8 cellular contexts compared by ENCODE assay signal in the genomic region with DNA sequence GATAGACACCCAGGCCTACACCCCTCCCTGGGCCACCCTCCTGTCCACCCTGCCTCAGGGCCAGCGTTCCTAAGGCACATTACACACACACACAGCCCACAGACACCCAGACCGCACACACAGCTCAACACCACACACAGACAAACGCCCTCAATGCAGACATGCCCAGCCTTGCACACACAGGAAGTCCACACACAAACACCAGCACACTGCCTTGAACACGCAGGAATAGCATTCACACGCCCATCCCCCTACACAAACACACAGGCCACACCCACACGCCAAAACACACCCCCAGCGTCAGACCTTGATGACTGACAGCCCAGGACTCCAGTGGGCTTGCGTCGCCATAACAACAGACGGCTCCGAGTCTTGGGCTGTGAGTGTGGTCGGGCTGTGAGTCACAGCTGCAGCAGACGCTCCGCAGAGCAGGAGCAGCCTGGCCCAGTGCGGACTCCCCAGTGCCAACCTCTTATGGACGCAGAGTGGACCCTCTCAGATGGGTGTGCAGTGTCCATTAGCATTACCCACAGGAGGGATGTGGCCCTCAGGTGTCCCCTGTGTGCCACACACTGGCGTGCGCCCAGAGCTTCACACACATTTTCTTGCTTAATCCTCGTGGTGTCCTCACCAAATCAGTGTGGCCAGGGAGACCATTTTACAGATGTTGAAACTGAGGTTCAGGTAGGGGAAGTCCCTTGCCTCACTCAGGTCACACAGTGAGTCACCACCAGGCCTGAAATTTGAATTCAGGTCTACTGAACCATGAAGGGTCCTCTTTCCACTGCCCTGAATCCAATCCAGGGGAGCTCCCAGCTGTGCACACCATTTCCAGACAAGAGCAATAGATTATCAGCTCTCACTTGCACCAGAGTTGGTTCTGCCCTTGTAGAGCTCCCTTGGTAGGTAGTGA.
DNase-seq lines count a peak whose midpoint lies in the region; TF ChIP-seq lines count a peak whose summit lies in the region.

No MANE protein-coding gene starts in this region.

- TF ChIP-seq CTCF in GM20000 (IDR thresholded peaks at IDR 0.05; ENCODE audit: extremely low read depth, missing control alignments) = no peak

- DNase-seq in COLO829 (ENCODE audit: low spot score) = peak; percentile 82
- DNase-seq in GM20000 (ENCODE audit: low spot score) = peak; percentile 89
- DNase-seq in HPDE6-E6E7 (ENCODE audit: extremely low spot score) = peak; percentile 94
- DNase-seq in SW480 (ENCODE audit: low spot score) = peak; percentile 92
- DNase-seq in activated naive CD8-positive, alpha-beta T cell treated with anti-CD3 and anti-CD28 coated beads, Interleukin-2, amount 50 U/mL, for 16 hours (ENCODE audit: low read depth, low spot score) = peak; percentile 61
- DNase-seq in iPS-NIHi11 (ENCODE audit: low spot score) = peak; percentile 88
- DNase-seq in stimulated activated CD4-positive, alpha-beta T cell treated with anti-CD3 and anti-CD28 coated beads, Interleukin-2, amount 100 ng/mL, for 48 hours = peak; percentile 46 to 56
- no peak for DNase-seq in pons (ENCODE audit: low spot score)
